12 cellular contexts compared by ENCODE assay signal in genomic region chr15:99982662-99983061, GRCh38.
A peak's percentile ranks its signal among the peaks of the same experiment; 100 is the strongest.
DNase-seq lines count a peak whose midpoint lies in the region; ATAC-seq and TF ChIP-seq lines count a peak whose summit lies in the region.
"Had no signal": no experiment of that assay in that cellular context is flagged by ENCODE, and none has a peak within 500 bp of the region (broad histone marks: within the 10 kb centered on the region; RNA-seq: fewer than 3 reads in every experiment).

No MANE protein-coding gene starts in this region.

- no peak for TF ChIP-seq CTCF in RWPE1 (conservative IDR thresholded peaks at IDR 0.05; ENCODE audit: low read depth)
- no peak for TF ChIP-seq CTCF in osteoblast (IDR thresholded peaks at IDR 0.05; ENCODE audit: extremely low read depth, low read depth, low read length)
- no peak for TF ChIP-seq CTCF in brain microvascular endothelial cell (IDR thresholded peaks at IDR 0.05; ENCODE audit: low read depth, low read length, missing control alignments)

- H3K4me3 ChIP-seq in HUES48 (ENCODE audit: low read depth, low read length): peak overlapping the region; percentile 42
- H3K4me3 ChIP-seq in osteoblast (ENCODE audit: insufficient read depth, low read length): no peak overlapping the region
- H3K4me3 ChIP-seq in brain microvascular endothelial cell (ENCODE audit: low read depth, low read length): no peak overlapping the region

- CTCF ChIA-PET in RWPE1 (lab: Yijun Ruan, JAX): no interaction called here

- no peaks in the 10 kb centered on the region for H3K27me3 ChIP-seq in HUES48 (ENCODE audit: control insufficient read depth, insufficient read depth, low read length)
- no peaks in the 10 kb centered on the region for H3K27me3 ChIP-seq in osteoblast (ENCODE audit: insufficient read depth, low read length)
- H3K27me3 ChIP-seq in brain microvascular endothelial cell (replicated peaks): no peaks in the 10 kb centered on the region

- POLR2A ChIA-PET in RWPE1 (lab: Yijun Ruan, JAX; ENCODE audit: low non-redundant PET): no interaction called here

- no peak overlapping the region for H3K9ac ChIP-seq in HUES48 (ENCODE audit: low read depth, low read length)

- no peaks in the 10 kb centered on the region for H3K9me3 ChIP-seq in HUES48 (ENCODE audit: control insufficient read depth, insufficient read depth, low read length)
- H3K9me3 ChIP-seq in osteoblast (ENCODE audit: low read depth, low read length): no peaks in the 10 kb centered on the region

- no peaks in the 10 kb centered on the region for H4K20me1 ChIP-seq in osteoblast (ENCODE audit: insufficient read depth, low read length)

- peaks cover 40% of the 10 kb centered on the region for H3K4me1 ChIP-seq in HUES48 (ENCODE audit: control insufficient read depth, insufficient read depth, low read length)
- H3K4me1 ChIP-seq in osteoblast (ENCODE audit: insufficient read depth, low read length): no peaks in the 10 kb centered on the region

- H3K27ac ChIP-seq in HUES48 (ENCODE audit: low read depth, low read length) (peak overlapping the region; percentile 98), RWPE1 (peak overlapping the region; percentile 6; the same call in 1 of the 2 replicates), osteoblast (ENCODE audit: low read depth, low read length) (no peak overlapping the region), brain microvascular endothelial cell (no peak overlapping the region)

- in situ Hi-C loops in brain microvascular endothelial cell (cut with HindIII; ENCODE audit: low pct_ligation_motif_present, low sequenced_read_pairs): no loop called here

- ATAC-seq in HG03571 (IDR thresholded peaks at IDR 0.05; ENCODE audit: unreplicated experiment): no peak

- H3K4me2 ChIP-seq in osteoblast (ENCODE audit: insufficient read depth, low read length): no peak overlapping the region

- no peaks in the 10 kb centered on the region for H3K79me2 ChIP-seq in osteoblast (ENCODE audit: insufficient read depth, low read length)

- no peaks in the 10 kb centered on the region for H3K36me3 ChIP-seq in HUES48 (ENCODE audit: control insufficient read depth, insufficient read depth, low read length)
- H3K36me3 ChIP-seq in osteoblast (ENCODE audit: insufficient read depth, low read length): no peaks in the 10 kb centered on the region
- H3K36me3 ChIP-seq in brain microvascular endothelial cell (replicated peaks): no peaks in the 10 kb centered on the region

- DNase-seq in RWPE1 (ENCODE audit: low spot score): no peak
- peak; percentile 28 for DNase-seq in left kidney (ENCODE audit: low read depth, low spot score)
- DNase-seq in osteoblast (ENCODE audit: insufficient read length, low spot score, missing footprints): peak; percentile 73
- no peak for DNase-seq in NCI-H1048 (lab: John Stamatoyannopoulos, UW)
- DNase-seq in brain microvascular endothelial cell: no peak
- DNase-seq: COR-L47, DMS153, NCI-H1105 treated with DMSO at 0.1 percent for 48 hours, NCI-H2029, NCI-H510A treated with DMSO at 0.1 percent for 48 hours had no signal

- H2AFZ ChIP-seq in osteoblast (ENCODE audit: low read length): no peak overlapping the region

Comparison
In these comparisons a context has a peak if more than half of its experiments do, and no peak if none do; other contexts are left out.
1. H3K27ac ChIP-seq: peak in HUES48 (single experiment) and RWPE1 (single experiment); none in osteoblast (single experiment) and brain microvascular endothelial cell (single experiment).
2. DNase-seq: peak in left kidney (single experiment) and osteoblast (single experiment); none in RWPE1 (single experiment), NCI-H1048 (single experiment) and brain microvascular endothelial cell (single experiment).